In genomic region chr15:79311901-79312553, GRCh38 we compare ENCODE assay signal across 8 cellular contexts. TPM values are rescaled to one million over a fixed set of nuclear protein-coding genes. Genes with fewer than 3 reads are reported as not detected.
DNase-seq lines count a peak whose midpoint lies in the region; ATAC-seq and TF ChIP-seq lines count a peak whose summit lies in the region.

No MANE protein-coding gene starts in this region.

- peaks cover 23% of the 10 kb centered on the region for H3K27me3 Mint-ChIP-seq in activated CD4-positive, alpha-beta T cell treated with anti-CD3 and anti-CD28 coated beads for 36 hours
- peaks cover 2% of the 10 kb centered on the region for H3K27me3 Mint-ChIP-seq in activated B cell treated with CpG ODN at 0.5 μM for 24 hours

- intact Hi-C loops in activated CD4-positive, alpha-beta T cell treated with anti-CD3 and anti-CD28 coated beads for 36 hours (cut with DNase I, micrococcal nuclease), result loop anchor here in 1 of 2 experiments (1.0 to 5.0 kb wide), 5 partner anchors 611 to 875 kb away; partner anchors contain the start of genes FAH, IREB2 and ZFAND6
- intact Hi-C loops in activated B cell treated with CpG ODN at 0.5 μM for 24 hours (cut with micrococcal nuclease), result loop anchor here (2.0 to 10.0 kb wide), 4 partner anchors 555 to 1383 kb away; partner anchors contain the start of genes ABHD17C and IREB2

- no peak for DNase-seq in activated CD4-positive, alpha-beta T cell treated with anti-CD3 and anti-CD28 coated beads for 36 hours
- no peak for DNase-seq in activated CD4-positive, alpha-beta T cell treated with anti-CD3 and anti-CD28 coated beads for 1 hour
- no peak for DNase-seq in activated B cell treated with CpG ODN at 0.5 μM for 24 hours
- no peak for DNase-seq in islet precursor cell
- no peak for DNase-seq in cerebellar nuclear complex (lab: John Stamatoyannopoulos, UW)

- CTCF ChIA-PET in activated CD4-positive, alpha-beta T cell treated with anti-CD3 and anti-CD28 coated beads for 36 hours (lab: Charles Lee), result interaction anchor here (0.6 to 1.0 kb wide), 3 partner anchors 13 to 670 kb away, joined by 3 read pairs; no protein-coding TSS in a partner anchor
- CTCF ChIA-PET in activated B cell treated with CpG ODN at 0.5 μM for 24 hours (lab: Charles Lee), result interaction anchor here (1.3 to 1.9 kb wide), 2 partner anchors 28 to 69 kb away, joined by 4 to 8 read pairs; no protein-coding TSS in a partner anchor

- POLR2A ChIA-PET in activated CD4-positive, alpha-beta T cell treated with anti-CD3 and anti-CD28 coated beads for 36 hours (lab: Charles Lee), result no interaction called here
- POLR2A ChIA-PET in activated B cell treated with CpG ODN at 0.5 μM for 24 hours (lab: Charles Lee), result interaction anchor here (1.6 kb wide), 1 partner anchor 612 kb away, joined by 5 read pairs; no protein-coding TSS in a partner anchor

- H3K27ac ChIP-seq in subcutaneous abdominal adipose tissue (ENCODE audit: low read depth, low read length), result no peak overlapping the region

- peaks cover 35% of the 10 kb centered on the region for H3K4me1 Mint-ChIP-seq in activated CD4-positive, alpha-beta T cell treated with anti-CD3 and anti-CD28 coated beads for 36 hours
- H3K4me1 Mint-ChIP-seq in activated B cell treated with CpG ODN at 0.5 μM for 24 hours, result peaks cover 29% of the 10 kb centered on the region

- H3K4me3 Mint-ChIP-seq in activated CD4-positive, alpha-beta T cell treated with anti-CD3 and anti-CD28 coated beads for 36 hours, result peak overlapping the region; percentile 81
- peak overlapping the region; percentile 84 for H3K4me3 Mint-ChIP-seq in activated B cell treated with CpG ODN at 0.5 μM for 24 hours

- no peaks in the 10 kb centered on the region for H3K9me3 Mint-ChIP-seq in activated CD4-positive, alpha-beta T cell treated with anti-CD3 and anti-CD28 coated beads for 36 hours (ENCODE audit: low read depth)
- no peaks in the 10 kb centered on the region for H3K9me3 Mint-ChIP-seq in activated B cell treated with CpG ODN at 0.5 μM for 24 hours

- H3K36me3 Mint-ChIP-seq in activated CD4-positive, alpha-beta T cell treated with anti-CD3 and anti-CD28 coated beads for 36 hours (ENCODE audit: low read depth), result peaks cover 47% of the 10 kb centered on the region
- peaks cover 40% of the 10 kb centered on the region for H3K36me3 Mint-ChIP-seq in activated B cell treated with CpG ODN at 0.5 μM for 24 hours (ENCODE audit: low read depth)

- H3K27me3 ChIP-seq in iPS-15b (ENCODE audit: control insufficient read depth, insufficient read depth, low read length) (peaks cover 34% of the 10 kb centered on the region), subcutaneous abdominal adipose tissue (ENCODE audit: control insufficient read depth in 5 of 5, insufficient read depth in 4 of 5, low read length in 5 of 5) (peaks cover 4 to 23% (median 11%) of the 10 kb centered on the region in 5 donors)

- H3K4me3 ChIP-seq in iPS-15b (ENCODE audit: low read depth, low read length) (peak overlapping the region; percentile 96), subcutaneous abdominal adipose tissue (ENCODE audit: low read depth in 1 of 5, low read length in 5 of 5) (peak overlapping the region; percentile 69 to 84 (median 80))

- H3K9ac ChIP-seq in iPS-15b (ENCODE audit: low read depth, low read length) (peak overlapping the region; percentile 89), subcutaneous abdominal adipose tissue (ENCODE audit: low read length in 5 of 5) (peak overlapping the region in 2 of 5 donors; percentile 72 to 76)

- no peak for TF ChIP-seq CTCF in activated B cell treated with CpG ODN at 0.5 μM for 24 hours (IDR thresholded peaks at IDR 0.05)

- peak overlapping the region; percentile 77 for H3K27ac Mint-ChIP-seq in activated CD4-positive, alpha-beta T cell treated with anti-CD3 and anti-CD28 coated beads for 36 hours
- H3K27ac Mint-ChIP-seq in activated B cell treated with CpG ODN at 0.5 μM for 24 hours, result no peak overlapping the region

- ATAC-seq in activated CD4-positive, alpha-beta T cell treated with anti-CD3 and anti-CD28 coated beads for 36 hours, result no peak
- ATAC-seq in activated B cell treated with CpG ODN at 0.5 μM for 24 hours (ENCODE audit: low read depth) (no peak), GM19328 (IDR thresholded peaks at IDR 0.05; ENCODE audit: unreplicated experiment) (no peak)

- peaks cover 31% of the 10 kb centered on the region for H3K36me3 ChIP-seq in iPS-15b (ENCODE audit: control insufficient read depth, insufficient read depth, low read length)
- peaks cover 3 to 21% (median 8%) of the 10 kb centered on the region in 5 donors for H3K36me3 ChIP-seq in subcutaneous abdominal adipose tissue (ENCODE audit: control insufficient read depth in 5 of 5, insufficient read depth in 5 of 5, low read length in 5 of 5)

- no peaks in the 10 kb centered on the region for H3K9me3 ChIP-seq in iPS-15b (ENCODE audit: control insufficient read depth, insufficient read depth, low read length)
- H3K9me3 ChIP-seq in subcutaneous abdominal adipose tissue (ENCODE audit: control insufficient read depth in 5 of 5, low read length in 5 of 5), result no peaks in the 10 kb centered on the region

- peaks cover 4% of the 10 kb centered on the region for H3K4me1 ChIP-seq in iPS-15b (ENCODE audit: control insufficient read depth, insufficient read depth, low read length)
- H3K4me1 ChIP-seq in subcutaneous abdominal adipose tissue (ENCODE audit: control insufficient read depth in 5 of 5, insufficient read depth in 5 of 5, low read length in 5 of 5), result peaks cover 0 to 32% (median 28%) of the 10 kb centered on the region in 5 donors

RNA-seq across cellular contexts. Expression of gene TMED3, which starts 1.1 kb away (rescaled TPM):
- total RNA-seq in activated CD4-positive, alpha-beta T cell treated with anti-CD3 and anti-CD28 coated beads for 36 hours, result 10 to 100 TPM; 33.5 to 37.2 TPM
- 24.7 and 25.0 TPM in 2 replicates for total RNA-seq in activated B cell treated with CpG ODN at 0.5 μM for 24 hours

RNA-seq across cellular contexts. Expression of gene ANKRD34C, which starts 29.5 kb away (rescaled TPM):
- not detected for total RNA-seq in activated CD4-positive, alpha-beta T cell treated with anti-CD3 and anti-CD28 coated beads for 36 hours
- not detected in 2 replicates for total RNA-seq in activated B cell treated with CpG ODN at 0.5 μM for 24 hours
